17 cellular contexts compared by ENCODE assay signal in genomic region chr5:111385970-111386831, GRCh38.
DNase-seq lines count a peak whose midpoint lies in the region; ATAC-seq and TF ChIP-seq lines count a peak whose summit lies in the region.
"Had no signal": no experiment of that assay in that cellular context is flagged by ENCODE, and none has a peak within 500 bp of the region (broad histone marks: within the 10 kb centered on the region; RNA-seq: fewer than 3 reads in every experiment).

No MANE protein-coding gene starts in this region.

- no peak for DNase-seq in activated CD4-positive, alpha-beta T cell treated with anti-CD3 and anti-CD28 coated beads for 36 hours
- no peak for DNase-seq in activated CD4-positive, alpha-beta T cell treated with anti-CD3 and anti-CD28 coated beads, Interleukin-2, amount 10 ng/mL, durations not matched to agents 7 days and 5 days
- peak; percentile 76 for DNase-seq in NCI-H2081 treated with DMSO at 0.1 percent for 48 hours (lab: John Stamatoyannopoulos, UW)
- no peak for DNase-seq in osteoblast (ENCODE audit: insufficient read length, low spot score, missing footprints)
- DNase-seq in GM20000 (ENCODE audit: low spot score): no peak
- DNase-seq: activated CD4-positive, alpha-beta memory T cell treated with anti-CD3 and anti-CD28 coated beads, Interleukin-2, amount 10 ng/mL, durations not matched to agents 7 days and 5 days; NK-92 treated with Interleukin-12 subunit alpha and Interleukin-12 subunit beta, amount 100 ng/mL, for 24 hours; ovary; stimulated activated CD4-positive, alpha-beta T cell treated with anti-CD3 and anti-CD28 coated beads, Interleukin-15, amount 100 ng/mL, for 24 hours; T-cell had no signal

- H3K4me1 ChIP-seq in osteoblast (ENCODE audit: insufficient read depth, low read length): peaks cover 9% of the 10 kb centered on the region

- no peaks in the 10 kb centered on the region for H3K79me2 ChIP-seq in osteoblast (ENCODE audit: insufficient read depth, low read length)

- peak overlapping the region; percentile 5 for H3K27ac Mint-ChIP-seq in activated CD4-positive, alpha-beta T cell treated with anti-CD3 and anti-CD28 coated beads for 36 hours
- no peak overlapping the region for H3K27ac Mint-ChIP-seq in activated CD4-positive, alpha-beta T cell treated with anti-CD3 and anti-CD28 coated beads, Interleukin-2, amount 10 ng/mL, durations not matched to agents 7 days and 5 days
- H3K27ac Mint-ChIP-seq: activated CD4-positive, alpha-beta memory T cell treated with anti-CD3 and anti-CD28 coated beads, Interleukin-2, amount 10 ng/mL, durations not matched to agents 7 days and 5 days; IgD-negative memory B cell; T-cell had no signal

- intact Hi-C loops in activated CD4-positive, alpha-beta T cell treated with anti-CD3 and anti-CD28 coated beads for 36 hours (cut with DNase I, micrococcal nuclease): no loop called here

- H3K4me3 Mint-ChIP-seq in activated CD4-positive, alpha-beta T cell treated with anti-CD3 and anti-CD28 coated beads for 36 hours: no peak overlapping the region
- no peak overlapping the region for H3K4me3 Mint-ChIP-seq in activated CD4-positive, alpha-beta T cell treated with anti-CD3 and anti-CD28 coated beads, Interleukin-2, amount 10 ng/mL, durations not matched to agents 7 days and 5 days
- H3K4me3 Mint-ChIP-seq: activated CD4-positive, alpha-beta memory T cell treated with anti-CD3 and anti-CD28 coated beads, Interleukin-2, amount 10 ng/mL, durations not matched to agents 7 days and 5 days; T-cell had no signal

- H2AFZ ChIP-seq in osteoblast (ENCODE audit: low read length): peak overlapping the region; percentile 60

- no peaks in the 10 kb centered on the region for H3K27me3 Mint-ChIP-seq in activated CD4-positive, alpha-beta T cell treated with anti-CD3 and anti-CD28 coated beads for 36 hours
- H3K27me3 Mint-ChIP-seq in activated CD4-positive, alpha-beta T cell treated with anti-CD3 and anti-CD28 coated beads, Interleukin-2, amount 10 ng/mL, durations not matched to agents 7 days and 5 days: no peaks in the 10 kb centered on the region
- H3K27me3 Mint-ChIP-seq: activated CD4-positive, alpha-beta memory T cell treated with anti-CD3 and anti-CD28 coated beads, Interleukin-2, amount 10 ng/mL, durations not matched to agents 7 days and 5 days; IgD-negative memory B cell; T-cell had no signal

- ATAC-seq in activated CD4-positive, alpha-beta T cell treated with anti-CD3 and anti-CD28 coated beads for 36 hours: no peak
- ATAC-seq in SK-N-SH treated with all-trans-retinoic acid at 6 μM for 48 hours: peak; percentile 87
- ATAC-seq in GM18868 (IDR thresholded peaks at IDR 0.05; ENCODE audit: unreplicated experiment): no peak
- ATAC-seq in HG03521 (IDR thresholded peaks at IDR 0.05; ENCODE audit: unreplicated experiment): no peak
- ATAC-seq: HCT116, T-cell had no signal

- no peaks in the 10 kb centered on the region for H3K9me3 ChIP-seq in osteoblast (ENCODE audit: low read depth, low read length)
- H3K9me3 ChIP-seq: ovary had no signal

- H3K36me3 Mint-ChIP-seq in activated CD4-positive, alpha-beta T cell treated with anti-CD3 and anti-CD28 coated beads for 36 hours (ENCODE audit: low read depth): peaks cover 31% of the 10 kb centered on the region
- H3K36me3 Mint-ChIP-seq in activated CD4-positive, alpha-beta T cell treated with anti-CD3 and anti-CD28 coated beads, Interleukin-2, amount 10 ng/mL, durations not matched to agents 7 days and 5 days (ENCODE audit: low read depth): peaks cover 53% of the 10 kb centered on the region
- H3K36me3 Mint-ChIP-seq: IgD-negative memory B cell had no signal

- no peaks in the 10 kb centered on the region for H3K36me3 ChIP-seq in osteoblast (ENCODE audit: insufficient read depth, low read length)
- H3K36me3 ChIP-seq: ovary had no signal

- TF ChIP-seq CTCF in osteoblast (IDR thresholded peaks at IDR 0.05; ENCODE audit: extremely low read depth, low read depth, low read length): no peak
- no peak for TF ChIP-seq CTCF in GM20000 (IDR thresholded peaks at IDR 0.05; ENCODE audit: extremely low read depth, missing control alignments)

- CTCF ChIA-PET in activated CD4-positive, alpha-beta T cell treated with anti-CD3 and anti-CD28 coated beads for 36 hours (lab: Charles Lee): interaction anchor here (0.6 to 1.4 kb wide), 6 partner anchors 11 to 49 kb away, joined by 3 to 6 read pairs (median 3); no protein-coding TSS in a partner anchor
- CTCF ChIA-PET in activated CD4-positive, alpha-beta T cell treated with anti-CD3 and anti-CD28 coated beads, Interleukin-2, amount 10 ng/mL, durations not matched to agents 7 days and 5 days (lab: Charles Lee): no interaction called here

- H3K27ac ChIP-seq in osteoblast (ENCODE audit: low read depth, low read length): no peak overlapping the region
- H3K27ac ChIP-seq: epithelial cell of prostate, ovary had no signal

- no peaks in the 10 kb centered on the region for H3K27me3 ChIP-seq in osteoblast (ENCODE audit: insufficient read depth, low read length)
- H3K27me3 ChIP-seq: ovary had no signal

- no peak overlapping the region for H3K4me3 ChIP-seq in osteoblast (ENCODE audit: insufficient read depth, low read length)
- H3K4me3 ChIP-seq: lung, ovary had no signal

- H3K4me1 Mint-ChIP-seq in activated CD4-positive, alpha-beta T cell treated with anti-CD3 and anti-CD28 coated beads for 36 hours: peaks cover 27% of the 10 kb centered on the region
- H3K4me1 Mint-ChIP-seq in activated CD4-positive, alpha-beta T cell treated with anti-CD3 and anti-CD28 coated beads, Interleukin-2, amount 10 ng/mL, durations not matched to agents 7 days and 5 days: no peaks in the 10 kb centered on the region
- H3K4me1 Mint-ChIP-seq: activated CD4-positive, alpha-beta memory T cell treated with anti-CD3 and anti-CD28 coated beads, Interleukin-2, amount 10 ng/mL, durations not matched to agents 7 days and 5 days; IgD-negative memory B cell had no signal

- POLR2A ChIA-PET in activated CD4-positive, alpha-beta T cell treated with anti-CD3 and anti-CD28 coated beads for 36 hours (lab: Charles Lee): interaction anchor here (0.5 kb wide), 1 partner anchor 19 kb away, joined by 3 read pairs; no protein-coding TSS in a partner anchor
- POLR2A ChIA-PET in activated CD4-positive, alpha-beta T cell treated with anti-CD3 and anti-CD28 coated beads, Interleukin-2, amount 10 ng/mL, durations not matched to agents 7 days and 5 days (lab: Charles Lee): no interaction called here

- H3K4me2 ChIP-seq in osteoblast (ENCODE audit: insufficient read depth, low read length): no peak overlapping the region

- H4K20me1 ChIP-seq in osteoblast (ENCODE audit: insufficient read depth, low read length): no peaks in the 10 kb centered on the region

- no peaks in the 10 kb centered on the region for H3K9me3 Mint-ChIP-seq in activated CD4-positive, alpha-beta T cell treated with anti-CD3 and anti-CD28 coated beads for 36 hours (ENCODE audit: low read depth)
- peaks cover 2% of the 10 kb centered on the region for H3K9me3 Mint-ChIP-seq in activated CD4-positive, alpha-beta T cell treated with anti-CD3 and anti-CD28 coated beads, Interleukin-2, amount 10 ng/mL, durations not matched to agents 7 days and 5 days
- H3K9me3 Mint-ChIP-seq: activated CD4-positive, alpha-beta memory T cell treated with anti-CD3 and anti-CD28 coated beads, Interleukin-2, amount 10 ng/mL, durations not matched to agents 7 days and 5 days; IgD-negative memory B cell; T-cell had no signal

TF ChIP-seq in SK-N-SH treated with all-trans-retinoic acid at 6 μM for 48 hours, 23 proteins besides CTCF, POLR2A, EP300 and RAD21 (continues in another document):
- no peak for TF ChIP-seq OSR1 (CRISPR knock-in tag; IDR thresholded peaks at IDR 0.05)
- TF ChIP-seq ZNF70 (CRISPR knock-in tag; IDR thresholded peaks at IDR 0.05): no peak
- no peak; the same call in 1 of the 2 replicates for TF ChIP-seq PATZ1 (CRISPR knock-in tag; IDR thresholded peaks at IDR 0.05; ENCODE audit: borderline replicate concordance)
- TF ChIP-seq ARNTL (CRISPR knock-in tag; IDR thresholded peaks at IDR 0.05; ENCODE audit: borderline replicate concordance, low read depth): 0 out of 2 replicates have a peak, but pooled peaks have one; percentile 33
- peak; percentile 71; the same call in 1 of the 2 replicates for TF ChIP-seq SNAI2 (CRISPR knock-in tag; IDR thresholded peaks at IDR 0.05)
- no peak for TF ChIP-seq PPARA (CRISPR knock-in tag; IDR thresholded peaks at IDR 0.05; ENCODE audit: borderline replicate concordance)
- peak; percentile 44; the same call in 1 of the 2 replicates for TF ChIP-seq ZNF8 (CRISPR knock-in tag; IDR thresholded peaks at IDR 0.05)
- 0 out of 2 replicates have a peak, but pooled peaks have one; percentile 46 for TF ChIP-seq ZNF565 (CRISPR knock-in tag; conservative IDR thresholded peaks at IDR 0.05; ENCODE audit: low read depth)
- TF ChIP-seq CREB5 (CRISPR knock-in tag; IDR thresholded peaks at IDR 0.05; ENCODE audit: low read depth): no peak
- no peak for TF ChIP-seq ZFP30 (CRISPR knock-in tag; IDR thresholded peaks at IDR 0.05)
- TF ChIP-seq TCF4 (CRISPR knock-in tag; IDR thresholded peaks at IDR 0.05; ENCODE audit: borderline replicate concordance): peak; percentile 97
